26 cellular contexts compared by ENCODE assay signal in genomic region chr7:140218656-140219055, GRCh38.
"Had no signal": no experiment of that assay in that cellular context is flagged by ENCODE, and none has a peak within 500 bp of the region (broad histone marks: within the 10 kb centered on the region; RNA-seq: fewer than 3 reads in every experiment).

No MANE protein-coding gene starts in this region.

- DNase-seq: activated CD4-positive, alpha-beta T cell treated with anti-CD3 and anti-CD28 coated beads for 1 hour; activated CD4-positive, alpha-beta T cell treated with anti-CD3 and anti-CD28 coated beads for 48 hours; activated CD4-positive, CD25-positive, alpha-beta regulatory T cell; activated CD8-positive, alpha-beta memory T cell treated with anti-CD3 and anti-CD28 coated beads, Interleukin-2, amount 50 U/mL, for 48 hours; activated effector memory CD4-positive, alpha-beta T cell treated with Interleukin-2 at 50 U/mL for 16 hours; activated naive CD4-positive, alpha-beta T cell treated with anti-CD3 and anti-CD28 coated beads, Interleukin-2, amount 10 ng/mL, durations not matched to agents 7 days and 5 days; activated T-cell treated with anti-CD3 and anti-CD28 coated beads, Interleukin-2, amount 50 U/mL, for 48 hours; amygdala; MM.1S; NCI-H1105; NCI-H1436; NCI-H1694 treated with DMSO at 0.1 percent for 48 hours; NCI-H2029; NCI-H345; NCI-H524 treated with DMSO at 0.1 percent for 48 hours; SHP77; SJCRH30; T1000; WERI-Rb-1 had no signal

- H3K27ac Mint-ChIP-seq: activated naive CD4-positive, alpha-beta T cell treated with anti-CD3 and anti-CD28 coated beads, Interleukin-2, amount 10 ng/mL, durations not matched to agents 7 days and 5 days; activated naive CD8-positive, alpha-beta T cell had no signal

- H3K36me3 ChIP-seq: ascending aorta, cardiac muscle cell, SJCRH30, WERI-Rb-1 had no signal

- H3K9ac ChIP-seq: KMS-11 had no signal

- H3K27me3 ChIP-seq: ascending aorta, cardiac muscle cell had no signal

- H3K4me3 ChIP-seq: ascending aorta, cardiac muscle cell, SJCRH30, SK-N-MC had no signal

- H3K27me3 Mint-ChIP-seq: activated naive CD4-positive, alpha-beta T cell treated with anti-CD3 and anti-CD28 coated beads, Interleukin-2, amount 10 ng/mL, durations not matched to agents 7 days and 5 days; activated naive CD8-positive, alpha-beta T cell; central memory CD8-positive, alpha-beta T cell had no signal

- H3K4me1 ChIP-seq: ascending aorta, SJCRH30 had no signal

- H3K9me3 ChIP-seq: ascending aorta, SJCRH30 had no signal

- H3K4me2 ChIP-seq: KMS-11 had no signal

- H3K4me3 Mint-ChIP-seq: activated naive CD4-positive, alpha-beta T cell treated with anti-CD3 and anti-CD28 coated beads, Interleukin-2, amount 10 ng/mL, durations not matched to agents 7 days and 5 days; activated naive CD8-positive, alpha-beta T cell; central memory CD8-positive, alpha-beta T cell had no signal

- H3K27ac ChIP-seq: ascending aorta, cardiac muscle cell, KMS-11, SJCRH30, SK-N-MC, WERI-Rb-1 had no signal

- ATAC-seq: Panc1 had no signal

- H3K36me3 Mint-ChIP-seq: activated naive CD8-positive, alpha-beta T cell had no signal
